2 cellular contexts compared by ENCODE assay signal in genomic region chr2:69018629-69019227, GRCh38.
A peak's percentile ranks its signal among the peaks of the same experiment; 100 is the strongest.
TF ChIP-seq lines count a peak whose summit lies in the region.

No MANE protein-coding gene starts in this region.

TF ChIP-seq in HepG2, 621 proteins besides CTCF, POLR2A, EP300 and RAD21:
- TF ChIP-seq MAFF (IDR thresholded peaks at IDR 0.05; ENCODE audit: low read depth, low read length) = peak; percentile 36; the same call in 1 of the 2 replicates
- no peak for TF ChIP-seq KDM3A (CRISPR knock-in tag; IDR thresholded peaks at IDR 0.05; ENCODE audit: low read depth)
- no peak for TF ChIP-seq ZNF383 (CRISPR knock-in tag; IDR thresholded peaks at IDR 0.05; ENCODE audit: borderline replicate concordance)
- TF ChIP-seq ZNF44 (CRISPR knock-in tag; IDR thresholded peaks at IDR 0.05) = no peak
- TF ChIP-seq GFI1 (CRISPR knock-in tag; IDR thresholded peaks at IDR 0.05; ENCODE audit: borderline replicate concordance) = no peak
- TF ChIP-seq MAFK (conservative IDR thresholded peaks at IDR 0.05 in 1 of 2, IDR thresholded peaks at IDR 0.05 in 1 of 2; ENCODE audit: low read length in 2 of 2) = peak; percentile 22 to 66; a peak in 3 of 4 replicates
- no peak for TF ChIP-seq ZNF121 (CRISPR knock-in tag; IDR thresholded peaks at IDR 0.05)

TF ChIP-seq in SK-N-SH, 30 proteins besides CTCF, POLR2A, EP300 and RAD21:
- no peak for TF ChIP-seq USF2 (IDR thresholded peaks at IDR 0.05; ENCODE audit: borderline replicate concordance, low read depth, low read length)
- TF ChIP-seq NFIC (IDR thresholded peaks at IDR 0.05; ENCODE audit: borderline replicate concordance) = no peak
- peak; percentile 8; the same call in 1 of the 2 replicates for TF ChIP-seq POLR2AphosphoS5 (IDR thresholded peaks at IDR 0.05; ENCODE audit: low read depth, low read length)
- peak; percentile 14; the same call in 1 of the 2 replicates for TF ChIP-seq FOSL2 (IDR thresholded peaks at IDR 0.05; ENCODE audit: borderline replicate concordance, low read depth)
- no peak for TF ChIP-seq TAF1 (IDR thresholded peaks at IDR 0.05; ENCODE audit: borderline replicate concordance, low read depth, low read length)
- TF ChIP-seq, protein P1, sequence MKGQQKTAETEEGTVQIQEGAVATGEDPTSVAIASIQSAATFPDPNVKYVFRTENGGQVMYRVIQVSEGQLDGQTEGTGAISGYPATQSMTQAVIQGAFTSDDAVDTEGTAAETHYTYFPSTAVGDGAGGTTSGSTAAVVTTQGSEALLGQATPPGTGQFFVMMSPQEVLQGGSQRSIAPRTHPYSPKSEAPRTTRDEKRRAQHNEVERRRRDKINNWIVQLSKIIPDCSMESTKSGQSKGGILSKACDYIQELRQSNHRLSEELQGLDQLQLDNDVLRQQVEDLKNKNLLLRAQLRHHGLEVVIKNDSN (IDR thresholded peaks at IDR 0.05; ENCODE audit: borderline replicate concordance, low read depth) = no peak
- no peak for TF ChIP-seq TEAD4 (IDR thresholded peaks at IDR 0.05; ENCODE audit: borderline replicate concordance, insufficient read depth)
- no peak for TF ChIP-seq RFX5 (IDR thresholded peaks at IDR 0.05; ENCODE audit: low read length)
- TF ChIP-seq, protein P2, sequence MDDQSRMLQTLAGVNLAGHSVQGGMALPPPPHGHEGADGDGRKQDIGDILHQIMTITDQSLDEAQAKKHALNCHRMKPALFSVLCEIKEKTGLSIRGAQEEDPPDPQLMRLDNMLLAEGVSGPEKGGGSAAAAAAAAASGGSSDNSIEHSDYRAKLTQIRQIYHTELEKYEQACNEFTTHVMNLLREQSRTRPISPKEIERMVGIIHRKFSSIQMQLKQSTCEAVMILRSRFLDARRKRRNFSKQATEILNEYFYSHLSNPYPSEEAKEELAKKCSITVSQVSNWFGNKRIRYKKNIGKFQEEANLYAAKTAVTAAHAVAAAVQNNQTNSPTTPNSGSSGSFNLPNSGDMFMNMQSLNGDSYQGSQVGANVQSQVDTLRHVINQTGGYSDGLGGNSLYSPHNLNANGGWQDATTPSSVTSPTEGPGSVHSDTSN (IDR thresholded peaks at IDR 0.05) = 0 out of 2 replicates have a peak, but pooled peaks have one; percentile 14
- no peak for TF ChIP-seq ELF1 (IDR thresholded peaks at IDR 0.05)
- TF ChIP-seq CHD2 (IDR thresholded peaks at IDR 0.05; ENCODE audit: low read length, partially characterized antibody) = no peak
- TF ChIP-seq SIN3A (IDR thresholded peaks at IDR 0.05; ENCODE audit: borderline replicate concordance, low read depth, low read length) = 0 out of 2 replicates have a peak, but pooled peaks have one; percentile 22
- TF ChIP-seq RCOR1 (IDR thresholded peaks at IDR 0.05; ENCODE audit: low read length) = no peak
- TF ChIP-seq FOXJ3 (CRISPR knock-in tag; IDR thresholded peaks at IDR 0.05) = no peak
- TF ChIP-seq, protein P3, sequence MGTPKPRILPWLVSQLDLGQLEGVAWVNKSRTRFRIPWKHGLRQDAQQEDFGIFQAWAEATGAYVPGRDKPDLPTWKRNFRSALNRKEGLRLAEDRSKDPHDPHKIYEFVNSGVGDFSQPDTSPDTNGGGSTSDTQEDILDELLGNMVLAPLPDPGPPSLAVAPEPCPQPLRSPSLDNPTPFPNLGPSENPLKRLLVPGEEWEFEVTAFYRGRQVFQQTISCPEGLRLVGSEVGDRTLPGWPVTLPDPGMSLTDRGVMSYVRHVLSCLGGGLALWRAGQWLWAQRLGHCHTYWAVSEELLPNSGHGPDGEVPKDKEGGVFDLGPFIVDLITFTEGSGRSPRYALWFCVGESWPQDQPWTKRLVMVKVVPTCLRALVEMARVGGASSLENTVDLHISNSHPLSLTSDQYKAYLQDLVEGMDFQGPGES (IDR thresholded peaks at IDR 0.05; ENCODE audit: low read depth, low read length) = no peak
- TF ChIP-seq, protein P4, sequence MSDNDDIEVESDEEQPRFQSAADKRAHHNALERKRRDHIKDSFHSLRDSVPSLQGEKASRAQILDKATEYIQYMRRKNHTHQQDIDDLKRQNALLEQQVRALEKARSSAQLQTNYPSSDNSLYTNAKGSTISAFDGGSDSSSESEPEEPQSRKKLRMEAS (IDR thresholded peaks at IDR 0.05; ENCODE audit: low read depth) = no peak; the same call in 1 of the 2 replicates
- TF ChIP-seq, protein P5, sequence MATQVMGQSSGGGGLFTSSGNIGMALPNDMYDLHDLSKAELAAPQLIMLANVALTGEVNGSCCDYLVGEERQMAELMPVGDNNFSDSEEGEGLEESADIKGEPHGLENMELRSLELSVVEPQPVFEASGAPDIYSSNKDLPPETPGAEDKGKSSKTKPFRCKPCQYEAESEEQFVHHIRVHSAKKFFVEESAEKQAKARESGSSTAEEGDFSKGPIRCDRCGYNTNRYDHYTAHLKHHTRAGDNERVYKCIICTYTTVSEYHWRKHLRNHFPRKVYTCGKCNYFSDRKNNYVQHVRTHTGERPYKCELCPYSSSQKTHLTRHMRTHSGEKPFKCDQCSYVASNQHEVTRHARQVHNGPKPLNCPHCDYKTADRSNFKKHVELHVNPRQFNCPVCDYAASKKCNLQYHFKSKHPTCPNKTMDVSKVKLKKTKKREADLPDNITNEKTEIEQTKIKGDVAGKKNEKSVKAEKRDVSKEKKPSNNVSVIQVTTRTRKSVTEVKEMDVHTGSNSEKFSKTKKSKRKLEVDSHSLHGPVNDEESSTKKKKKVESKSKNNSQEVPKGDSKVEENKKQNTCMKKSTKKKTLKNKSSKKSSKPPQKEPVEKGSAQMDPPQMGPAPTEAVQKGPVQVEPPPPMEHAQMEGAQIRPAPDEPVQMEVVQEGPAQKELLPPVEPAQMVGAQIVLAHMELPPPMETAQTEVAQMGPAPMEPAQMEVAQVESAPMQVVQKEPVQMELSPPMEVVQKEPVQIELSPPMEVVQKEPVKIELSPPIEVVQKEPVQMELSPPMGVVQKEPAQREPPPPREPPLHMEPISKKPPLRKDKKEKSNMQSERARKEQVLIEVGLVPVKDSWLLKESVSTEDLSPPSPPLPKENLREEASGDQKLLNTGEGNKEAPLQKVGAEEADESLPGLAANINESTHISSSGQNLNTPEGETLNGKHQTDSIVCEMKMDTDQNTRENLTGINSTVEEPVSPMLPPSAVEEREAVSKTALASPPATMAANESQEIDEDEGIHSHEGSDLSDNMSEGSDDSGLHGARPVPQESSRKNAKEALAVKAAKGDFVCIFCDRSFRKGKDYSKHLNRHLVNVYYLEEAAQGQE (IDR thresholded peaks at IDR 0.05; ENCODE audit: low read depth, low read length) = no peak
- TF ChIP-seq JUND (IDR thresholded peaks at IDR 0.05) = 0 out of 2 replicates have a peak, but pooled peaks have one; percentile 25
- TF ChIP-seq, protein P6, sequence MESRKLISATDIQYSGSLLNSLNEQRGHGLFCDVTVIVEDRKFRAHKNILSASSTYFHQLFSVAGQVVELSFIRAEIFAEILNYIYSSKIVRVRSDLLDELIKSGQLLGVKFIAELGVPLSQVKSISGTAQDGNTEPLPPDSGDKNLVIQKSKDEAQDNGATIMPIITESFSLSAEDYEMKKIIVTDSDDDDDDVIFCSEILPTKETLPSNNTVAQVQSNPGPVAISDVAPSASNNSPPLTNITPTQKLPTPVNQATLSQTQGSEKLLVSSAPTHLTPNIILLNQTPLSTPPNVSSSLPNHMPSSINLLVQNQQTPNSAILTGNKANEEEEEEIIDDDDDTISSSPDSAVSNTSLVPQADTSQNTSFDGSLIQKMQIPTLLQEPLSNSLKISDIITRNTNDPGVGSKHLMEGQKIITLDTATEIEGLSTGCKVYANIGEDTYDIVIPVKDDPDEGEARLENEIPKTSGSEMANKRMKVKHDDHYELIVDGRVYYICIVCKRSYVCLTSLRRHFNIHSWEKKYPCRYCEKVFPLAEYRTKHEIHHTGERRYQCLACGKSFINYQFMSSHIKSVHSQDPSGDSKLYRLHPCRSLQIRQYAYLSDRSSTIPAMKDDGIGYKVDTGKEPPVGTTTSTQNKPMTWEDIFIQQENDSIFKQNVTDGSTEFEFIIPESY (IDR thresholded peaks at IDR 0.05; ENCODE audit: borderline replicate concordance, low read depth) = no peak
- peak; percentile 47; the same call in 1 of the 2 replicates for TF ChIP-seq MXI1 (IDR thresholded peaks at IDR 0.05; ENCODE audit: low read depth, low read length)
- TF ChIP-seq TCF12 (IDR thresholded peaks at IDR 0.05) = peak; percentile 58
TF ChIP-seq in SK-N-SH: peak in this region for 7.
